Comparison of ENCODE assay signal across 9 cellular contexts in the genomic region with DNA sequence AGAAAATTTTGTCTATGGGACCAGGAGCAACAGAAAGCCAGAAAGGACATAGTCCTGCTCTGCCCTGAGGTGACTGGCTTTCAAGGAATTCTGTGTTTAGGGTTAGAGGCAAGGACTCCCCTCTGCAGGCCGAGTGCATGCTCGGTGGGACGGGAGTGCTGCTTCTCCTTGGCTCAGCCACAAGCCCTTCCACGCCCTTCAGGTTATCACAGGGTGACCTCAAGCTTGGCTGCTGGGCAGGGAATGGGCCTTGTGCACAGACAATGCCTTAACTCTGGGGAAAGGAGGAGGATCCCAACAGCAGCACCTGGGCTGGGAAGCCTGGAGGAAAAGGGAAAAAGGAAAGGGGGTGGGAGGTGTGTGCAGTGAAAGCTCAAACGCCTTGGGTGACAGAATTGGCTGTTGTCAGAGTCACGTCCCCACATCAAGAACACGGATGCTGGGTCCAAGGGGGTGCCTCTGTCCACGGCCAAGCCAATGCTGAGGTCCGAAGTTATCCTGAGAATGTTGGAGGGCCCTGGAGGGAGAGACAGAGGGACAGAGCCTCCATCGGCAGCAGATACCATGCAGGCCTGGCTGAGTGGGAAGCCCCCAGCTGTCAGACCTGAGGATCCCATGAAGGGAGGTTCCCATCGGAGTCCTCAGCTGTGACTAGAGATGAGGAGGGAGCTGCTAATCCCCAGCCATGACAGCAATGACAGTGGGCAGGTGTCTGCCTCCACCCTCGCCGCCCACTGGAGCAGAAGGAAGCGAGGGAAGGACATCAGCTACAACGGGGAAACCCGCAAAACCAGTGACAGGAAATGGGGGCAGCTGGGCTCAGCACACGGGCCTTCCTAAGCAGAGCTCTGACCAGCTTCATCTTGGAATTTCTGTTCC. TPM values are rescaled to one million over a fixed set of nuclear protein-coding genes. Genes with fewer than 3 reads are reported as not detected.
DNase-seq lines count a peak whose midpoint lies in the region; ATAC-seq, FAIRE-seq and TF ChIP-seq lines count a peak whose summit lies in the region.
"Had no signal": no experiment of that assay in that cellular context is flagged by ENCODE, and none has a peak within 500 bp of the region (broad histone marks: within the 10 kb centered on the region; RNA-seq: fewer than 3 reads in every experiment).

No MANE protein-coding gene starts in this region.

- CTCF ChIA-PET in HEK293T (lab: Yijun Ruan, JAX) = interaction anchor here (1.5 to 3.0 kb wide), 2 partner anchors 96 to 159 kb away, joined by 5 to 19 read pairs; partner anchors contain the start of genes ANKRD36 and ANKRD39

- no peak for DNase-seq in GM12892 (ENCODE audit: insufficient read length)
- no peak for DNase-seq in HEK293T (ENCODE audit: extremely low spot score)
- peak; percentile 16 for DNase-seq in activated naive CD8-positive, alpha-beta T cell treated with anti-CD3 and anti-CD28 coated beads, Interleukin-2, amount 50 U/mL, for 24 hours
- peak; percentile 41 for DNase-seq in osteoblast (ENCODE audit: insufficient read length, low spot score, missing footprints)
- no peak for DNase-seq in C1 segment of cervical spinal cord (lab: John Stamatoyannopoulos, UW)
- no peak for DNase-seq in AG08395 (ENCODE audit: low spot score)
- no peak for DNase-seq in H4 (ENCODE audit: low spot score)
- DNase-seq in NCI-H2107 (lab: John Stamatoyannopoulos, UW) = no peak

- no peaks in the 10 kb centered on the region for H3K27me3 Mint-ChIP-seq in activated naive CD8-positive, alpha-beta T cell treated with anti-CD3 and anti-CD28 coated beads, Interleukin-2, amount 50 U/mL, for 24 hours

- no peaks in the 10 kb centered on the region for H3K9me3 ChIP-seq in osteoblast (ENCODE audit: low read depth, low read length)

- H3K27me3 ChIP-seq in osteoblast (ENCODE audit: insufficient read depth, low read length) = peaks cover 13% of the 10 kb centered on the region

- no peaks in the 10 kb centered on the region for H3K9me3 Mint-ChIP-seq in activated naive CD8-positive, alpha-beta T cell treated with anti-CD3 and anti-CD28 coated beads, Interleukin-2, amount 50 U/mL, for 24 hours
- H3K9me3 Mint-ChIP-seq: memory B cell had no signal

- no peaks in the 10 kb centered on the region for H3K4me1 ChIP-seq in osteoblast (ENCODE audit: insufficient read depth, low read length)

- H3K4me1 Mint-ChIP-seq in activated naive CD8-positive, alpha-beta T cell treated with anti-CD3 and anti-CD28 coated beads, Interleukin-2, amount 50 U/mL, for 24 hours = peaks cover 15% of the 10 kb centered on the region

- no peak overlapping the region for H3K4me3 ChIP-seq in osteoblast (ENCODE audit: insufficient read depth, low read length)

- TF ChIP-seq POLR2A in GM12892 (IDR thresholded peaks at IDR 0.05; ENCODE audit: low read depth, low read length) = no peak

- H4K20me1 ChIP-seq in osteoblast (ENCODE audit: insufficient read depth, low read length) = no peaks in the 10 kb centered on the region

- H3K27ac Mint-ChIP-seq in activated naive CD8-positive, alpha-beta T cell treated with anti-CD3 and anti-CD28 coated beads, Interleukin-2, amount 50 U/mL, for 24 hours = peak overlapping the region; percentile 2
- H3K27ac Mint-ChIP-seq: memory B cell had no signal

- peak; percentile 93 for FAIRE-seq in GM12892 (lab: Jason Lieb, UNC)

- H3K36me3 ChIP-seq in osteoblast (ENCODE audit: insufficient read depth, low read length) = no peaks in the 10 kb centered on the region

- no peak for ATAC-seq in activated naive CD8-positive, alpha-beta T cell treated with anti-CD3 and anti-CD28 coated beads, Interleukin-2, amount 50 U/mL, for 24 hours

- TF ChIP-seq CTCF in osteoblast (IDR thresholded peaks at IDR 0.05; ENCODE audit: extremely low read depth, low read depth, low read length) = no peak

- no peaks in the 10 kb centered on the region for H3K79me2 ChIP-seq in osteoblast (ENCODE audit: insufficient read depth, low read length)

- POLR2A ChIA-PET in HEK293T (lab: Yijun Ruan, JAX) = interaction anchor here (1.1 to 2.6 kb wide), 2 partner anchors 85 to 96 kb away, joined by 3 to 13 read pairs; partner anchors contain the start of gene ANKRD39

- no peak overlapping the region for H3K4me2 ChIP-seq in osteoblast (ENCODE audit: insufficient read depth, low read length)

- no peaks in the 10 kb centered on the region for H3K36me3 Mint-ChIP-seq in activated naive CD8-positive, alpha-beta T cell treated with anti-CD3 and anti-CD28 coated beads, Interleukin-2, amount 50 U/mL, for 24 hours (ENCODE audit: low read depth)
- H3K36me3 Mint-ChIP-seq: memory B cell had no signal

- no peak overlapping the region for H3K4me3 Mint-ChIP-seq in activated naive CD8-positive, alpha-beta T cell treated with anti-CD3 and anti-CD28 coated beads, Interleukin-2, amount 50 U/mL, for 24 hours
- H3K4me3 Mint-ChIP-seq: memory B cell had no signal

- no peak overlapping the region for H3K27ac ChIP-seq in osteoblast (ENCODE audit: low read depth, low read length)

- H2AFZ ChIP-seq in osteoblast (ENCODE audit: low read length) = no peak overlapping the region

TF ChIP-seq in HEK293T, 16 proteins besides CTCF, POLR2A, EP300 and RAD21:
- no peak for TF ChIP-seq FOXM1 (IDR thresholded peaks at IDR 0.05; ENCODE audit: borderline replicate concordance)
- no peak for TF ChIP-seq TARDBP (IDR thresholded peaks at IDR 0.05)
- TF ChIP-seq L3MBTL2 (conservative IDR thresholded peaks at IDR 0.05) = no peak
- no peak for TF ChIP-seq BHLHE40 (IDR thresholded peaks at IDR 0.05; ENCODE audit: borderline replicate concordance)
- no peak for TF ChIP-seq HDGF (IDR thresholded peaks at IDR 0.05; ENCODE audit: borderline replicate concordance)
- no peak for TF ChIP-seq FOXA1 (IDR thresholded peaks at IDR 0.05)
- TF ChIP-seq, protein P1, sequence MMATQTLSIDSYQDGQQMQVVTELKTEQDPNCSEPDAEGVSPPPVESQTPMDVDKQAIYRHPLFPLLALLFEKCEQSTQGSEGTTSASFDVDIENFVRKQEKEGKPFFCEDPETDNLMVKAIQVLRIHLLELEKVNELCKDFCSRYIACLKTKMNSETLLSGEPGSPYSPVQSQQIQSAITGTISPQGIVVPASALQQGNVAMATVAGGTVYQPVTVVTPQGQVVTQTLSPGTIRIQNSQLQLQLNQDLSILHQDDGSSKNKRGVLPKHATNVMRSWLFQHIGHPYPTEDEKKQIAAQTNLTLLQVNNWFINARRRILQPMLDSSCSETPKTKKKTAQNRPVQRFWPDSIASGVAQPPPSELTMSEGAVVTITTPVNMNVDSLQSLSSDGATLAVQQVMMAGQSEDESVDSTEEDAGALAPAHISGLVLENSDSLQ (IDR thresholded peaks at IDR 0.05) = 0 out of 2 replicates have a peak, but pooled peaks have one; percentile 25

RNA-seq across cellular contexts. Expression of gene FAM178B, which starts 32.5 kb away (rescaled TPM):
- not detected for polyA plus RNA-seq in GM12892 (2012; ENCODE audit: missing spikeins)
- under 0.01 TPM in 1 of 2 replicates, not detected in the other for total RNA-seq in osteoblast
- total RNA-seq in H4 (2014; rRNA removed; shearing (Covaris generic)) = not detected in 2 replicates

Comparison
In these comparisons a context has a peak if more than half of its experiments do, and no peak if none do; other contexts are left out.
1. DNase-seq: peak in activated naive CD8-positive, alpha-beta T cell treated with anti-CD3 and anti-CD28 coated beads, Interleukin-2, amount 50 U/mL, for 24 hours (single experiment) and osteoblast (single experiment); none in GM12892 (single experiment), HEK293T (single experiment), C1 segment of cervical spinal cord (0 of 14), AG08395 (single experiment), H4 (single experiment) and NCI-H2107 (single experiment).